In the genomic region with DNA sequence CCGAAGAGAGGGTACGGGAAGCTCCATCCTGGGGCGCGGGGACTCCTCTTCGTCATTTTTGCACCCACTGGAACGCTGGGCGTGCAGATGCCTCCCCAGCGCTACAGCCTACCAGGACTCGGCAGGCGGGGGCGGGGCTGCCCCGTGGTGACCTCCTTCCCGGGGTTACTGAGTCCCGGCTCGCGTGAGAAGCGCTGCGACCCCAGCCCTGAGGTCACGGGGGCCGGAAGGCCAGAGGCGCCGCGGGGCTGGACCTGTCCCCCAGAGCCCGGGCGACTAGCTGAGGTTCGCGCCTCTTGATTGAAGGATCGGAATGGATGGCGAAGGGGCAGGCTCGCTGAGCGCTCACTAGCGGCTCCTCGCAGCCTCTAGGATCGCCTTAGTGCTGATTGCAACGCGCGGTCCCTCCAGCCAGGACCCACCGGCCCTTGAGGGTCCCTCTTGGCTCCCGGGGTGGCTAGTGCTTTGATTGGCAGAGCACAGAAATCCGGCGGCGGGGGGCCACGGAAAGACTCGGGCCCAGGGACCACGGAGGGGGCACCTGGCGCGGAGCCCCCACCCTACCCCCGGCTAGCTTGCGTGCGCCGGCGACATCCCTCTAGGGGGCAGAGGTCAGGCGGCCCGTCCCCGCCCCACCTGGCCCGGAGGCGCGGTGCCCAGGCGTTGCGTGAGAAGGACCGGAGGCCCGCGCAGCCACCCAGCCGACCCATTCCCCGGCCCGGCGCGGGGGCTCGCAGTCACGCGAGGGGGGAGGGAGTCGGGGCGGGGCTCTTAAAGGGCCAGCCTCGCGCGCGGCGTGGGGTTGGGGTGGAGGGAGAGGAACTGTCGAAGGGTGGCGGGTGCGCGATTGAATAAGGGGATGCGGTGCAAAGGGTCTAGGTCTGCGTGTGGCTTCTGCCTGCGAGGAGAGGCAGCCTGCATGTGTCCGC, we compare ENCODE assay signal across 9 cellular contexts. TPM values are rescaled to one million over a fixed set of nuclear protein-coding genes. Genes with fewer than 3 reads are reported as not detected.
DNase-seq lines count a peak whose midpoint lies in the region; ATAC-seq and TF ChIP-seq lines count a peak whose summit lies in the region.
"Had no signal": no experiment of that assay in that cellular context is flagged by ENCODE, and none has a peak within 500 bp of the region (broad histone marks: within the 10 kb centered on the region; RNA-seq: fewer than 3 reads in every experiment).

No MANE protein-coding gene starts in this region.

- no peaks in the 10 kb centered on the region for H3K9me3 ChIP-seq in ascending aorta

- H3K27ac ChIP-seq in GM23338 (ENCODE audit: low read depth): no peak overlapping the region
- H3K27ac ChIP-seq in ascending aorta: peak overlapping the region; percentile 35 to 39

- H3K27me3 ChIP-seq in GM23338 (ENCODE audit: insufficient read depth) (peaks cover 33% of the 10 kb centered on the region), ascending aorta (no peaks in the 10 kb centered on the region)

- DNase-seq in CD14-positive monocyte (ENCODE audit: low spot score): no peak
- peak; percentile 82 for DNase-seq in GM23338 (ENCODE audit: low spot score)
- peak; percentile 27 for DNase-seq in T follicular helper cell (ENCODE audit: low read depth)
- DNase-seq in ascending aorta (ENCODE audit: low spot score in 2 of 2): peak in 1 of 2 donors; percentile 67
- DNase-seq in iPS-NIHi11 (ENCODE audit: low spot score): peak; percentile 81
- peak in 2 of 3 donors; percentile 24 to 39 for DNase-seq in stimulated activated CD4-positive, alpha-beta T cell treated with anti-CD3 and anti-CD28 coated beads, Interleukin-12 subunit alpha, Interleukin-12 subunit beta, amount 100 ng/mL, for 48 hours (ENCODE audit: low read depth in 2 of 3, low spot score in 1 of 3)
- no peak for DNase-seq in NCI-H526 treated with DMSO at 0.1 percent for 48 hours (lab: John Stamatoyannopoulos, UW)

- intact Hi-C loops in CD14-positive monocyte (cut with micrococcal nuclease) (no loop called here), ascending aorta (cut with DNase I) (no loop called here)

- no peaks in the 10 kb centered on the region for H3K79me2 ChIP-seq in GM23338 (replicated peaks; ENCODE audit: insufficient read depth)

- H3K4me1 ChIP-seq in GM23338 (ENCODE audit: insufficient read depth) (peaks cover 7% of the 10 kb centered on the region; the same call in 1 of the 2 replicates), ascending aorta (peaks cover 4 to 12% of the 10 kb centered on the region in 2 donors)

- H3K9me3 Mint-ChIP-seq in CD14-positive monocyte (peaks cover 0 to 10% (median 3%) of the 10 kb centered on the region in 7 donors), GM23338 (peaks cover 12% of the 10 kb centered on the region)

- H3K4me2 ChIP-seq in GM23338: peak overlapping the region; percentile 83

- H3K9me2 ChIP-seq in GM23338 (ENCODE audit: insufficient read depth): 0 out of 2 replicates have a peak, but pooled peaks cover 5% of the 10 kb centered on the region

- H3K4me3 ChIP-seq in GM23338: peak overlapping the region; percentile 67
- H3K4me3 ChIP-seq in ascending aorta: peak overlapping the region; percentile 71 to 78

- no peak for TF ChIP-seq CTCF in CD14-positive monocyte (IDR thresholded peaks at IDR 0.05)
- TF ChIP-seq CTCF in GM23338 (conservative IDR thresholded peaks at IDR 0.05; ENCODE audit: low read depth in 2 of 2): peak; percentile 24 to 26; a peak in 3 of 4 replicates
- TF ChIP-seq CTCF in ascending aorta (IDR thresholded peaks at IDR 0.05): no peak

- H3K27ac Mint-ChIP-seq in CD14-positive monocyte (no peak overlapping the region), GM23338 (no peak overlapping the region)

- H3F3A ChIP-seq in GM23338 (replicated peaks; ENCODE audit: low read depth): no peaks in the 10 kb centered on the region

- no peaks in the 10 kb centered on the region for H4K20me1 ChIP-seq in GM23338 (replicated peaks; ENCODE audit: insufficient read depth)

- ATAC-seq in GM23338 (peak; percentile 74), HG03439 (IDR thresholded peaks at IDR 0.05; ENCODE audit: unreplicated experiment) (no peak)

- H3K27me3 Mint-ChIP-seq in CD14-positive monocyte (ENCODE audit: low read depth in 3 of 3) (peaks cover 44 to 69% (median 67%) of the 10 kb centered on the region in 3 donors), GM23338 (ENCODE audit: insufficient read depth, low read depth, poor library complexity) (peaks cover 27% of the 10 kb centered on the region)

- H3K36me3 ChIP-seq in GM23338 (ENCODE audit: insufficient read depth): no peaks in the 10 kb centered on the region
- H3K36me3 ChIP-seq in ascending aorta: no peaks in the 10 kb centered on the region

- H3K4me3 Mint-ChIP-seq in CD14-positive monocyte: peak overlapping the region; percentile 73 to 86
- peak overlapping the region; percentile 65 for H3K4me3 Mint-ChIP-seq in GM23338

- H3K36me3 Mint-ChIP-seq in CD14-positive monocyte (peaks cover 4% of the 10 kb centered on the region in 2 donors), GM23338 (ENCODE audit: low read depth) (peaks cover 3% of the 10 kb centered on the region; the same call in 2 of the 3 replicates)

- H3K4me1 Mint-ChIP-seq in CD14-positive monocyte: peaks cover 10% of the 10 kb centered on the region
- peaks cover 5% of the 10 kb centered on the region for H3K4me1 Mint-ChIP-seq in GM23338

- peak overlapping the region; percentile 99 for H2AFZ ChIP-seq in GM23338

TF ChIP-seq in GM23338, 12 proteins besides CTCF, POLR2A, EP300 and RAD21:
- no peak for TF ChIP-seq NANOG (IDR thresholded peaks at IDR 0.05; ENCODE audit: borderline replicate concordance)
- TF ChIP-seq JUNB (IDR thresholded peaks at IDR 0.05; ENCODE audit: unreplicated experiment): no peak
- TF ChIP-seq CREB1 (CRISPR knock-in tag; IDR thresholded peaks at IDR 0.05; ENCODE audit: low read depth): 0 out of 2 replicates have a peak, but pooled peaks have one; percentile 6
- peak; percentile 35; the same call in 1 of the 2 replicates for TF ChIP-seq POLR2AphosphoS5 (IDR thresholded peaks at IDR 0.05; ENCODE audit: low read depth)
- no peak for TF ChIP-seq EZH2 (IDR thresholded peaks at IDR 0.05; ENCODE audit: low read depth, unreplicated experiment)
- no peak for TF ChIP-seq STAT1 (IDR thresholded peaks at IDR 0.05; ENCODE audit: unreplicated experiment)

RNA-seq across cellular contexts. Expression of a gene that starts 0.8 kb away (rescaled TPM):
- polyA plus RNA-seq in CD14-positive monocyte (not detected), GM23338 (2016; fragmentation: Nextera tagmentation; extraction: Ambion mirVana) (0.16 and 0.21 TPM in 2 replicates)
- total RNA-seq in GM23338 (2014; rRNA removed; shearing (Covaris generic)): 0.50 and 1.4 TPM in 2 replicates
- 10.3 TPM for total RNA-seq in ascending aorta
- total RNA-seq: NCI-H460 had no signal

RNA-seq across cellular contexts. Expression of a gene that starts 22.5 kb away (rescaled TPM):
- not detected for polyA plus RNA-seq in CD14-positive monocyte
- not detected in 2 replicates for total RNA-seq in GM23338 (2014; rRNA removed; shearing (Covaris generic))
- not detected in 2 replicates for polyA plus RNA-seq in GM23338 (2016; fragmentation: Nextera tagmentation; extraction: Ambion mirVana)
- not detected for total RNA-seq in ascending aorta
- total RNA-seq: NCI-H460 had no signal

RNA-seq across cellular contexts. Expression of a gene that starts 30.3 kb away (rescaled TPM):
- 10 to 100 TPM; 10.0 to 10.5 TPM for polyA plus RNA-seq in CD14-positive monocyte
- 26.4 and 26.5 TPM in 2 replicates for total RNA-seq in GM23338 (2014; rRNA removed; shearing (Covaris generic))
- polyA plus RNA-seq in GM23338 (2016; fragmentation: Nextera tagmentation; extraction: Ambion mirVana): 13.6 and 13.8 TPM in 2 replicates
- total RNA-seq in ascending aorta: 8.8 TPM

RNA-seq across cellular contexts. Expression of a gene that starts 55.8 kb away (rescaled TPM):
- polyA plus RNA-seq in CD14-positive monocyte (100 to 1,000 TPM in 1 of 2 donors, 10 to 100 TPM in 1; 79.0 to 106 TPM), GM23338 (2016; fragmentation: Nextera tagmentation; extraction: Ambion mirVana) (13.6 and 16.5 TPM in 2 replicates)
- total RNA-seq in GM23338 (2014; rRNA removed; shearing (Covaris generic)): 27.5 and 29.9 TPM in 2 replicates
- total RNA-seq in ascending aorta: 31.0 TPM

Comparison
In these comparisons a context has a peak if more than half of its experiments do, and no peak if none do; other contexts are left out.
1. DNase-seq: peak in GM23338 (single experiment), T follicular helper cell (single experiment), iPS-NIHi11 (single experiment) and stimulated activated CD4-positive, alpha-beta T cell treated with anti-CD3 and anti-CD28 coated beads, Interleukin-12 subunit alpha, Interleukin-12 subunit beta, amount 100 ng/mL, for 48 hours (2 of 3); none in CD14-positive monocyte (single experiment) and NCI-H526 treated with DMSO at 0.1 percent for 48 hours (single experiment).
2. CTCF ChIP-seq: peak in GM23338 (2 of 2); none in CD14-positive monocyte (single experiment) and ascending aorta (0 of 3).